Comparison of ENCODE assay signal across 10 cellular contexts in the genomic region with DNA sequence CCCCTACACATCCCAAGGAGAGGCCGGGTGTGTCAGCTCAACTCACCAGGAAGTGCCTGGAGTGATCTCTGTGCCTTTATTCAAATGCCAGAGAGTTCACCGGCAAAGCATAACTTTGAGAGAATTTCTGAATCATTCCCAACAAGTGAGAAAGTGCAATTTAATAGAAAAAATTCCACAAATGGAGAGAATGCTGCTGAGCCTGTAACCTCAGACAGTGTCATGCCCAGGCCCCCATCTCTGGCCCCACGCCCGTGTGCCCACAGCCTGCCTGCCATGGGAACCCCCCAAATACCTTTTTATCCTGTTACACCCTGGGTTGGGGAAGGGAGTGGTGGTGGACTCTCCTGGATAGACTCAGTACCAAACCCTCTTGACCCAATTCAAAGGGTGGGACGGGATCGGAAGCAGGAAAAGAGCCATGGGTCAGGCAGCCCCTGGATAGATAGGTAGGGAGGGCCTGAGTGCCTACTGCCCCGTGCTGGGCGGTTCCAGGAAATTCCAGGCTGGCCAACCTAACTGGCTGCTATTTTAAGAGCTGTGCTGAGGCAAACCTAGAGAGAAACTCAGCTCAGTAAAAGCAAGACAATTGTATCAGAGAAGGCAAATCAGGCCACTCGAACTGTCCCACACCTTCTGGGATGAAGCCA.
A peak's percentile ranks its signal among the peaks of the same experiment; 100 is the strongest.
DNase-seq lines count a peak whose midpoint lies in the region; ATAC-seq and TF ChIP-seq lines count a peak whose summit lies in the region.
"Had no signal": no experiment of that assay in that cellular context is flagged by ENCODE, and none has a peak within 500 bp of the region (broad histone marks: within the 10 kb centered on the region; RNA-seq: fewer than 3 reads in every experiment).

No MANE protein-coding gene starts in this region.

- H3K4me1 ChIP-seq in foreskin keratinocyte, result peaks cover 29% of the 10 kb centered on the region

- H3K36me3 Mint-ChIP-seq in stimulated activated naive B cell treated with anti-CD40 and anti-IgM and Interleukin-4, amounts not matched to agents 10 μg/mL and 1 μg/mL and 100 μg/mL, for 72 hours, result no peaks in the 10 kb centered on the region

- H3K27me3 Mint-ChIP-seq in stimulated activated naive B cell treated with anti-CD40 and anti-IgM and Interleukin-4, amounts not matched to agents 10 μg/mL and 1 μg/mL and 100 μg/mL, for 72 hours, result peaks cover 5 to 9% of the 10 kb centered on the region in 2 donors

- DNase-seq in AG08396 (ENCODE audit: low spot score) (peak; percentile 19), foreskin keratinocyte (peak; percentile 96 to 97), omental fat pad (ENCODE audit: low spot score) (no peak), HuH-7 (ENCODE audit: low spot score) (no peak), HCEC 1CT (no peak)
- DNase-seq in stimulated activated naive B cell treated with anti-CD40 and anti-IgM and Interleukin-4, amounts not matched to agents 10 μg/mL and 1 μg/mL and 100 μg/mL, for 72 hours, result no peak
- DNase-seq: NCI-H524 treated with DMSO at 0.1 percent for 48 hours had no signal

- H3K27me3 ChIP-seq in foreskin keratinocyte, result no peaks in the 10 kb centered on the region

- H3K27ac Mint-ChIP-seq in stimulated activated naive B cell treated with anti-CD40 and anti-IgM and Interleukin-4, amounts not matched to agents 10 μg/mL and 1 μg/mL and 100 μg/mL, for 72 hours, result no peak overlapping the region
- H3K27ac Mint-ChIP-seq: T-helper 2 cell treated with Interferon-gamma antibody and Interleukin-4, amounts not matched to agents 5 μg/mL and 100 μg/mL, for 36 hours had no signal

- peaks cover 0 to 5% of the 10 kb centered on the region in 2 donors for H3K9me3 Mint-ChIP-seq in stimulated activated naive B cell treated with anti-CD40 and anti-IgM and Interleukin-4, amounts not matched to agents 10 μg/mL and 1 μg/mL and 100 μg/mL, for 72 hours
- H3K9me3 Mint-ChIP-seq: T-helper 2 cell treated with Interferon-gamma antibody and Interleukin-4, amounts not matched to agents 5 μg/mL and 100 μg/mL, for 36 hours had no signal

- H3K4me1 Mint-ChIP-seq in stimulated activated naive B cell treated with anti-CD40 and anti-IgM and Interleukin-4, amounts not matched to agents 10 μg/mL and 1 μg/mL and 100 μg/mL, for 72 hours, result peaks cover 6 to 7% of the 10 kb centered on the region in 2 donors

- TF ChIP-seq CTCF in foreskin keratinocyte (conservative IDR thresholded peaks at IDR 0.05) (peak; percentile 18), omental fat pad (IDR thresholded peaks at IDR 0.05) (no peak)

- ATAC-seq in SK-N-SH treated with all-trans-retinoic acid at 6 μM for 48 hours (peak; percentile 56), foreskin keratinocyte (peak; percentile 76), omental fat pad (ENCODE audit: low FRiP score) (peak; percentile 87), GM18861 (IDR thresholded peaks at IDR 0.05; ENCODE audit: unreplicated experiment) (no peak)
- ATAC-seq in stimulated activated naive B cell treated with anti-CD40 and anti-IgM and Interleukin-4, amounts not matched to agents 10 μg/mL and 1 μg/mL and 100 μg/mL, for 72 hours (replicated peaks), result no peak

- no peak overlapping the region for H3K4me3 Mint-ChIP-seq in stimulated activated naive B cell treated with anti-CD40 and anti-IgM and Interleukin-4, amounts not matched to agents 10 μg/mL and 1 μg/mL and 100 μg/mL, for 72 hours
- H3K4me3 Mint-ChIP-seq: T-helper 2 cell treated with Interferon-gamma antibody and Interleukin-4, amounts not matched to agents 5 μg/mL and 100 μg/mL, for 36 hours had no signal

- H3K27ac ChIP-seq in foreskin keratinocyte, result peak overlapping the region; percentile 96

TF ChIP-seq in SK-N-SH treated with all-trans-retinoic acid at 6 μM for 48 hours, 23 proteins besides CTCF, POLR2A, EP300 and RAD21:
- TF ChIP-seq, protein P1, sequence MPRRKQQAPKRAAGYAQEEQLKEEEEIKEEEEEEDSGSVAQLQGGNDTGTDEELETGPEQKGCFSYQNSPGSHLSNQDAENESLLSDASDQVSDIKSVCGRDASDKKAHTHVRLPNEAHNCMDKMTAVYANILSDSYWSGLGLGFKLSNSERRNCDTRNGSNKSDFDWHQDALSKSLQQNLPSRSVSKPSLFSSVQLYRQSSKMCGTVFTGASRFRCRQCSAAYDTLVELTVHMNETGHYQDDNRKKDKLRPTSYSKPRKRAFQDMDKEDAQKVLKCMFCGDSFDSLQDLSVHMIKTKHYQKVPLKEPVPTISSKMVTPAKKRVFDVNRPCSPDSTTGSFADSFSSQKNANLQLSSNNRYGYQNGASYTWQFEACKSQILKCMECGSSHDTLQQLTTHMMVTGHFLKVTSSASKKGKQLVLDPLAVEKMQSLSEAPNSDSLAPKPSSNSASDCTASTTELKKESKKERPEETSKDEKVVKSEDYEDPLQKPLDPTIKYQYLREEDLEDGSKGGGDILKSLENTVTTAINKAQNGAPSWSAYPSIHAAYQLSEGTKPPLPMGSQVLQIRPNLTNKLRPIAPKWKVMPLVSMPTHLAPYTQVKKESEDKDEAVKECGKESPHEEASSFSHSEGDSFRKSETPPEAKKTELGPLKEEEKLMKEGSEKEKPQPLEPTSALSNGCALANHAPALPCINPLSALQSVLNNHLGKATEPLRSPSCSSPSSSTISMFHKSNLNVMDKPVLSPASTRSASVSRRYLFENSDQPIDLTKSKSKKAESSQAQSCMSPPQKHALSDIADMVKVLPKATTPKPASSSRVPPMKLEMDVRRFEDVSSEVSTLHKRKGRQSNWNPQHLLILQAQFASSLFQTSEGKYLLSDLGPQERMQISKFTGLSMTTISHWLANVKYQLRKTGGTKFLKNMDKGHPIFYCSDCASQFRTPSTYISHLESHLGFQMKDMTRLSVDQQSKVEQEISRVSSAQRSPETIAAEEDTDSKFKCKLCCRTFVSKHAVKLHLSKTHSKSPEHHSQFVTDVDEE (CRISPR knock-in tag; IDR thresholded peaks at IDR 0.05), result no peak
- TF ChIP-seq ISL1 (CRISPR knock-in tag; IDR thresholded peaks at IDR 0.05) (no peak), TCF4 (CRISPR knock-in tag; IDR thresholded peaks at IDR 0.05; ENCODE audit: borderline replicate concordance) (no peak), SNAI2 (CRISPR knock-in tag; IDR thresholded peaks at IDR 0.05) (no peak), ZNF70 (CRISPR knock-in tag; IDR thresholded peaks at IDR 0.05) (no peak), PPARA (CRISPR knock-in tag; IDR thresholded peaks at IDR 0.05; ENCODE audit: borderline replicate concordance) (no peak), ARNTL (CRISPR knock-in tag; IDR thresholded peaks at IDR 0.05; ENCODE audit: borderline replicate concordance, low read depth) (no peak), BACH2 (CRISPR knock-in tag; IDR thresholded peaks at IDR 0.05; ENCODE audit: borderline replicate concordance) (no peak)
- TF ChIP-seq, protein P2, sequence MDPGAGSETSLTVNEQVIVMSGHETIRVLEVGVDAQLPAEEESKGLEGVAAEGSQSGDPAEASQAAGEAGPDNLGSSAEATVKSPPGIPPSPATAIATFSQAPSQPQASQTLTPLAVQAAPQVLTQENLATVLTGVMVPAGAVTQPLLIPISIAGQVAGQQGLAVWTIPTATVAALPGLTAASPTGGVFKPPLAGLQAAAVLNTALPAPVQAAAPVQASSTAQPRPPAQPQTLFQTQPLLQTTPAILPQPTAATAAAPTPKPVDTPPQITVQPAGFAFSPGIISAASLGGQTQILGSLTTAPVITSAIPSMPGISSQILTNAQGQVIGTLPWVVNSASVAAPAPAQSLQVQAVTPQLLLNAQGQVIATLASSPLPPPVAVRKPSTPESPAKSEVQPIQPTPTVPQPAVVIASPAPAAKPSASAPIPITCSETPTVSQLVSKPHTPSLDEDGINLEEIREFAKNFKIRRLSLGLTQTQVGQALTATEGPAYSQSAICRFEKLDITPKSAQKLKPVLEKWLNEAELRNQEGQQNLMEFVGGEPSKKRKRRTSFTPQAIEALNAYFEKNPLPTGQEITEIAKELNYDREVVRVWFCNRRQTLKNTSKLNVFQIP (CRISPR knock-in tag; IDR thresholded peaks at IDR 0.05; ENCODE audit: borderline replicate concordance, low read depth), result no peak
- TF ChIP-seq, protein P3, sequence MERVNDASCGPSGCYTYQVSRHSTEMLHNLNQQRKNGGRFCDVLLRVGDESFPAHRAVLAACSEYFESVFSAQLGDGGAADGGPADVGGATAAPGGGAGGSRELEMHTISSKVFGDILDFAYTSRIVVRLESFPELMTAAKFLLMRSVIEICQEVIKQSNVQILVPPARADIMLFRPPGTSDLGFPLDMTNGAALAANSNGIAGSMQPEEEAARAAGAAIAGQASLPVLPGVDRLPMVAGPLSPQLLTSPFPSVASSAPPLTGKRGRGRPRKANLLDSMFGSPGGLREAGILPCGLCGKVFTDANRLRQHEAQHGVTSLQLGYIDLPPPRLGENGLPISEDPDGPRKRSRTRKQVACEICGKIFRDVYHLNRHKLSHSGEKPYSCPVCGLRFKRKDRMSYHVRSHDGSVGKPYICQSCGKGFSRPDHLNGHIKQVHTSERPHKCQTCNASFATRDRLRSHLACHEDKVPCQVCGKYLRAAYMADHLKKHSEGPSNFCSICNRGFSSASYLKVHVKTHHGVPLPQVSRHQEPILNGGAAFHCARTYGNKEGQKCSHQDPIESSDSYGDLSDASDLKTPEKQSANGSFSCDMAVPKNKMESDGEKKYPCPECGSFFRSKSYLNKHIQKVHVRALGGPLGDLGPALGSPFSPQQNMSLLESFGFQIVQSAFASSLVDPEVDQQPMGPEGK (CRISPR knock-in tag; IDR thresholded peaks at IDR 0.05; ENCODE audit: borderline replicate concordance), result no peak

Comparison
In these comparisons a context has a peak if more than half of its experiments do, and no peak if none do; other contexts are left out.
1. DNase-seq: peak in AG08396 (single experiment) and foreskin keratinocyte (2 of 2); none in omental fat pad (single experiment), HuH-7 (single experiment), HCEC 1CT (single experiment) and stimulated activated naive B cell treated with anti-CD40 and anti-IgM and Interleukin-4, amounts not matched to agents 10 μg/mL and 1 μg/mL and 100 μg/mL, for 72 hours (single experiment).
2. ATAC-seq: peak in SK-N-SH treated with all-trans-retinoic acid at 6 μM for 48 hours (single experiment), foreskin keratinocyte (single experiment) and omental fat pad (single experiment); none in stimulated activated naive B cell treated with anti-CD40 and anti-IgM and Interleukin-4, amounts not matched to agents 10 μg/mL and 1 μg/mL and 100 μg/mL, for 72 hours (0 of 2) and GM18861 (single experiment).